In the genomic region with DNA sequence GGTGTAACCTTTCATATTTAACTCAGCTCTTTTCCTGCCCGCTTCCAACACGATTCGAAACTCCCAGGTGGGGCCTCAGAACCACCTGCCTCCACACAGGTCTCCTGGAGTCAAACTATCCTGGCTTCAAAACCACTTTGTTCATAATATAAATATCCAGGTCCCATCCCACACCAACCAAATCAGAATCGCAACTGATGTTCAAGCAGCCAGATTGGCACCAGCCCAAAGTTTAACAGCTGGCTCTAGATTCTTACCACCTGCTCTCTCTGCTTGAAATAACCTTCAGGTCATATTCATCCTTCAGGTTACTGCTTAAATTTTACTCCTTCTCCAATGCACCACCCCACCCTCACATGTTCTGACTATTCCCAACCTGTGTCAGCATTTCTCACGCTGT, we compare ENCODE assay signal across 13 cellular contexts.
DNase-seq lines count a peak whose midpoint lies in the region; ATAC-seq and TF ChIP-seq lines count a peak whose summit lies in the region.
"Had no signal": no experiment of that assay in that cellular context is flagged by ENCODE, and none has a peak within 500 bp of the region (broad histone marks: within the 10 kb centered on the region; RNA-seq: fewer than 3 reads in every experiment).

No MANE protein-coding gene starts in this region.

- no peaks in the 10 kb centered on the region for H3K79me2 ChIP-seq in GM23248 (ENCODE audit: insufficient read depth)

- DNase-seq in NCI-H2081 (lab: John Stamatoyannopoulos, UW), result peak; percentile 44 to 76
- DNase-seq in NCI-H2081 treated with DMSO at 0.1 percent for 48 hours (lab: John Stamatoyannopoulos, UW), result no peak
- DNase-seq in GM23248, result no peak
- DNase-seq in NCI-H2171 treated with DMSO at 0.1 percent for 48 hours (lab: John Stamatoyannopoulos, UW), result peak; percentile 74
- no peak for DNase-seq in foreskin keratinocyte
- no peak for DNase-seq in NCI-H1092 (lab: John Stamatoyannopoulos, UW)
- DNase-seq: Caco-2, KBM-7, T-helper 17 cell had no signal

- no peak overlapping the region for H3K9ac ChIP-seq in GM23248

- no peaks in the 10 kb centered on the region; the same call in 1 of the 2 replicates for H3K9me2 ChIP-seq in GM23248 (ENCODE audit: insufficient read depth)

- no peaks in the 10 kb centered on the region for H3K27me3 ChIP-seq in GM23248 (replicated peaks; ENCODE audit: insufficient read depth)
- H3K27me3 ChIP-seq in foreskin keratinocyte, result no peaks in the 10 kb centered on the region

- ATAC-seq in foreskin keratinocyte, result peak; percentile 7
- no peak for ATAC-seq in HG02588 (IDR thresholded peaks at IDR 0.05; ENCODE audit: unreplicated experiment)
- ATAC-seq: HepG2, Panc1, Right ventricle myocardium inferior, T-helper 17 cell had no signal

- in situ Hi-C loops in GM23248 (cut with MboI), result no loop called here

- TF ChIP-seq CTCF in foreskin keratinocyte (conservative IDR thresholded peaks at IDR 0.05), result no peak

- H4K20me1 ChIP-seq in GM23248 (ENCODE audit: insufficient read depth), result no peaks in the 10 kb centered on the region

- no peak overlapping the region for H2AFZ ChIP-seq in GM23248

- H3K4me3 ChIP-seq in GM23248, result no peak overlapping the region

- no peak overlapping the region for H3K27ac ChIP-seq in GM23248
- no peak overlapping the region for H3K27ac ChIP-seq in foreskin keratinocyte

- WGBS in GM23248 (ENCODE audit: low coverage in 1 of 2, low lambda C conversion rate in 2 of 2, missing lambda C conversion rate in 2 of 2), 2 experiments, result 76 to 84% methylated on average over 5 of the region's 5 CpGs

- no peaks in the 10 kb centered on the region for H3K9me3 ChIP-seq in GM23248 (ENCODE audit: low read depth)
- H3K9me3 ChIP-seq: Caco-2 had no signal

- H3K36me3 ChIP-seq in GM23248 (ENCODE audit: low read depth), result no peaks in the 10 kb centered on the region

- peaks cover 39% of the 10 kb centered on the region for H3F3A ChIP-seq in GM23248 (ENCODE audit: insufficient read depth)

- H3K4me1 ChIP-seq in GM23248 (ENCODE audit: insufficient read depth) (peaks cover 31% of the 10 kb centered on the region), foreskin keratinocyte (peaks cover 7% of the 10 kb centered on the region)
- H3K4me1 ChIP-seq: Caco-2 had no signal

- peak overlapping the region; percentile 41 for H3K4me2 ChIP-seq in GM23248 (ENCODE audit: unreplicated experiment)

Comparison
In these comparisons a context has a peak if more than half of its experiments do, and no peak if none do; other contexts are left out.
1. DNase-seq: peak in NCI-H2081 (2 of 2) and NCI-H2171 treated with DMSO at 0.1 percent for 48 hours (single experiment); none in NCI-H2081 treated with DMSO at 0.1 percent for 48 hours (single experiment), GM23248 (single experiment), foreskin keratinocyte (0 of 2) and NCI-H1092 (single experiment).